ENCODE assay signal across 1 cellular context in the genomic region with DNA sequence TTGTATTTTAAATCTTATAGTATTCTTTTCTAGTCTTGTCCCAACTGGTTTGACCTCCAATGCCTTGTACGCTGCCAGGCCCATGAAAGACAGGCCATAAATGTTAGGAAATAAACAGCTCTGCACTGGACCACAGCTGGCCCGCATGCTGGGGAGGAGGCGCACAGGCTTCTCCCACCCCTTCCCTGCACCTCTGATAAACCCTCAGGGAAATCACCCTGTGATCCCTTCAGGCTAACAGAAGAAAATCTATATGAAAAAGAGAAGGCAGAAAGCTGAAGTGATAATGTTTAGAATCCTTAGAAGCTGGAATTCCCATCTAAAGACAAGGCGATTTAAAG.
TF ChIP-seq lines count a peak whose summit lies in the region.

No MANE protein-coding gene starts in this region.

TF ChIP-seq in IMR-90, 13 proteins besides CTCF, POLR2A, EP300 and RAD21:
- no peak for TF ChIP-seq FOS (IDR thresholded peaks at IDR 0.05; ENCODE audit: low read depth, low read length)
- no peak for TF ChIP-seq RCOR1 (IDR thresholded peaks at IDR 0.05; ENCODE audit: insufficient replicate concordance, low read length)
- no peak for TF ChIP-seq MXI1 (IDR thresholded peaks at IDR 0.05; ENCODE audit: borderline replicate concordance, low read depth, low read length)
- TF ChIP-seq, protein P1, sequence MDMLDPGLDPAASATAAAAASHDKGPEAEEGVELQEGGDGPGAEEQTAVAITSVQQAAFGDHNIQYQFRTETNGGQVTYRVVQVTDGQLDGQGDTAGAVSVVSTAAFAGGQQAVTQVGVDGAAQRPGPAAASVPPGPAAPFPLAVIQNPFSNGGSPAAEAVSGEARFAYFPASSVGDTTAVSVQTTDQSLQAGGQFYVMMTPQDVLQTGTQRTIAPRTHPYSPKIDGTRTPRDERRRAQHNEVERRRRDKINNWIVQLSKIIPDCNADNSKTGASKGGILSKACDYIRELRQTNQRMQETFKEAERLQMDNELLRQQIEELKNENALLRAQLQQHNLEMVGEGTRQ (IDR thresholded peaks at IDR 0.05; ENCODE audit: low read depth, low read length): no peak
- TF ChIP-seq BHLHE40 (IDR thresholded peaks at IDR 0.05; ENCODE audit: low read depth, low read length): no peak
- TF ChIP-seq RFX5 (IDR thresholded peaks at IDR 0.05; ENCODE audit: low read depth, low read length): no peak
- no peak for TF ChIP-seq MAFK (IDR thresholded peaks at IDR 0.05; ENCODE audit: low read depth, low read length)
- TF ChIP-seq, protein P2, sequence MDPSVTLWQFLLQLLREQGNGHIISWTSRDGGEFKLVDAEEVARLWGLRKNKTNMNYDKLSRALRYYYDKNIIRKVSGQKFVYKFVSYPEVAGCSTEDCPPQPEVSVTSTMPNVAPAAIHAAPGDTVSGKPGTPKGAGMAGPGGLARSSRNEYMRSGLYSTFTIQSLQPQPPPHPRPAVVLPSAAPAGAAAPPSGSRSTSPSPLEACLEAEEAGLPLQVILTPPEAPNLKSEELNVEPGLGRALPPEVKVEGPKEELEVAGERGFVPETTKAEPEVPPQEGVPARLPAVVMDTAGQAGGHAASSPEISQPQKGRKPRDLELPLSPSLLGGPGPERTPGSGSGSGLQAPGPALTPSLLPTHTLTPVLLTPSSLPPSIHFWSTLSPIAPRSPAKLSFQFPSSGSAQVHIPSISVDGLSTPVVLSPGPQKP (IDR thresholded peaks at IDR 0.05; ENCODE audit: borderline replicate concordance, low read depth, low read length): no peak
- no peak for TF ChIP-seq SMC3 (IDR thresholded peaks at IDR 0.05; ENCODE audit: low read depth, low read length)
- no peak for TF ChIP-seq CEBPB (IDR thresholded peaks at IDR 0.05; ENCODE audit: low read depth, low read length)
- no peak for TF ChIP-seq NFE2L2 (IDR thresholded peaks at IDR 0.05; ENCODE audit: low read depth, low read length)
- no peak for TF ChIP-seq CHD1 (IDR thresholded peaks at IDR 0.05; ENCODE audit: low read depth, low read length)
- TF ChIP-seq MAZ (IDR thresholded peaks at IDR 0.05; ENCODE audit: borderline replicate concordance, low read depth, low read length): no peak
